In genomic region chr4:136156947-136157346, GRCh38 we compare ENCODE assay signal across 2 cellular contexts.
TF ChIP-seq lines count a peak whose summit lies in the region.

No MANE protein-coding gene starts in this region.

TF ChIP-seq in GM23338, 12 proteins besides CTCF, POLR2A, EP300 and RAD21 (continued from another document):
- TF ChIP-seq, protein P1, sequence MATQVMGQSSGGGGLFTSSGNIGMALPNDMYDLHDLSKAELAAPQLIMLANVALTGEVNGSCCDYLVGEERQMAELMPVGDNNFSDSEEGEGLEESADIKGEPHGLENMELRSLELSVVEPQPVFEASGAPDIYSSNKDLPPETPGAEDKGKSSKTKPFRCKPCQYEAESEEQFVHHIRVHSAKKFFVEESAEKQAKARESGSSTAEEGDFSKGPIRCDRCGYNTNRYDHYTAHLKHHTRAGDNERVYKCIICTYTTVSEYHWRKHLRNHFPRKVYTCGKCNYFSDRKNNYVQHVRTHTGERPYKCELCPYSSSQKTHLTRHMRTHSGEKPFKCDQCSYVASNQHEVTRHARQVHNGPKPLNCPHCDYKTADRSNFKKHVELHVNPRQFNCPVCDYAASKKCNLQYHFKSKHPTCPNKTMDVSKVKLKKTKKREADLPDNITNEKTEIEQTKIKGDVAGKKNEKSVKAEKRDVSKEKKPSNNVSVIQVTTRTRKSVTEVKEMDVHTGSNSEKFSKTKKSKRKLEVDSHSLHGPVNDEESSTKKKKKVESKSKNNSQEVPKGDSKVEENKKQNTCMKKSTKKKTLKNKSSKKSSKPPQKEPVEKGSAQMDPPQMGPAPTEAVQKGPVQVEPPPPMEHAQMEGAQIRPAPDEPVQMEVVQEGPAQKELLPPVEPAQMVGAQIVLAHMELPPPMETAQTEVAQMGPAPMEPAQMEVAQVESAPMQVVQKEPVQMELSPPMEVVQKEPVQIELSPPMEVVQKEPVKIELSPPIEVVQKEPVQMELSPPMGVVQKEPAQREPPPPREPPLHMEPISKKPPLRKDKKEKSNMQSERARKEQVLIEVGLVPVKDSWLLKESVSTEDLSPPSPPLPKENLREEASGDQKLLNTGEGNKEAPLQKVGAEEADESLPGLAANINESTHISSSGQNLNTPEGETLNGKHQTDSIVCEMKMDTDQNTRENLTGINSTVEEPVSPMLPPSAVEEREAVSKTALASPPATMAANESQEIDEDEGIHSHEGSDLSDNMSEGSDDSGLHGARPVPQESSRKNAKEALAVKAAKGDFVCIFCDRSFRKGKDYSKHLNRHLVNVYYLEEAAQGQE (IDR thresholded peaks at IDR 0.05; ENCODE audit: unreplicated experiment), result no peak
- TF ChIP-seq ZNF331 (CRISPR knock-in tag; IDR thresholded peaks at IDR 0.05; ENCODE audit: low read depth) (no peak), NANOG (IDR thresholded peaks at IDR 0.05; ENCODE audit: borderline replicate concordance) (no peak), EZH2 (IDR thresholded peaks at IDR 0.05; ENCODE audit: low read depth, unreplicated experiment) (no peak), STAT1 (IDR thresholded peaks at IDR 0.05; ENCODE audit: unreplicated experiment) (no peak)

TF ChIP-seq in WTC11, 78 proteins besides CTCF, POLR2A, EP300 and RAD21 (continued from another document):
- TF ChIP-seq ZNF281 (CRISPR knock-in tag; IDR thresholded peaks at IDR 0.05) (no peak), ZNF219 (CRISPR knock-in tag; IDR thresholded peaks at IDR 0.05; ENCODE audit: borderline replicate concordance) (no peak), AFF4 (CRISPR knock-in tag; IDR thresholded peaks at IDR 0.05; ENCODE audit: borderline replicate concordance) (no peak), CREM (CRISPR knock-in tag; IDR thresholded peaks at IDR 0.05) (no peak), KAT7 (CRISPR knock-in tag; IDR thresholded peaks at IDR 0.05; ENCODE audit: borderline replicate concordance) (no peak), SMAD3 (CRISPR knock-in tag; IDR thresholded peaks at IDR 0.05; ENCODE audit: borderline replicate concordance) (no peak), ARID4B (CRISPR knock-in tag; IDR thresholded peaks at IDR 0.05; ENCODE audit: borderline replicate concordance) (no peak)
- TF ChIP-seq, protein P2, sequence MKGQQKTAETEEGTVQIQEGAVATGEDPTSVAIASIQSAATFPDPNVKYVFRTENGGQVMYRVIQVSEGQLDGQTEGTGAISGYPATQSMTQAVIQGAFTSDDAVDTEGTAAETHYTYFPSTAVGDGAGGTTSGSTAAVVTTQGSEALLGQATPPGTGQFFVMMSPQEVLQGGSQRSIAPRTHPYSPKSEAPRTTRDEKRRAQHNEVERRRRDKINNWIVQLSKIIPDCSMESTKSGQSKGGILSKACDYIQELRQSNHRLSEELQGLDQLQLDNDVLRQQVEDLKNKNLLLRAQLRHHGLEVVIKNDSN (CRISPR knock-in tag; IDR thresholded peaks at IDR 0.05), result no peak
